25 cellular contexts compared by ENCODE assay signal in the genomic region with DNA sequence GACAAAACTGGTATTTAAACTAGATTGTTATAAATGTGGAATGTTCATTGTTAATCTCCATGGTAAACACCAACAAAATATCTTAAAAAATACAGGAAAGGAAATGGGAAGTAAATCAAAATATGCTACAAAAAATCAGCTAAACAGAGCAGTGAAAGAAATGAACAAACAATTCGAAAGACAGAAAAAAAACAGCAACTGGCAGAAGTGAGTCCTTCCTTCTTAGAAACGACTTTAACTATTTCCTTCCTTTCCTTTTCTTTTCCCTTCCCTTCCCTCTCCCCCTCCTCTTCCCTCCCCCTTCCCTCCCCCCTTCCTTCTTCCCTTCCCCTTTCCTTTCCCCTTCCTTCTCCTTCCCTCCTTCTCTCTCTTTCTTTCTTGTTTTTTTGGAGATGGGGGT. TPM values are rescaled to one million over a fixed set of nuclear protein-coding genes. Genes with fewer than 3 reads are reported as not detected.
"Had no signal": no experiment of that assay in that cellular context is flagged by ENCODE, and none has a peak within 500 bp of the region (broad histone marks: within the 10 kb centered on the region; RNA-seq: fewer than 3 reads in every experiment).

No MANE protein-coding gene starts in this region.

- H3K4me1 ChIP-seq: colonic mucosa, esophagus muscularis mucosa, foreskin keratinocyte, gastroesophageal sphincter, heart left ventricle, lower lobe of right lung had no signal

- H3K27me3 ChIP-seq: colonic mucosa, esophagus muscularis mucosa, foreskin keratinocyte, gastroesophageal sphincter, heart left ventricle, hepatocyte had no signal

- H3K4me3 ChIP-seq: colonic mucosa, esophagus muscularis mucosa, gastroesophageal sphincter, heart left ventricle, hepatocyte, lower lobe of right lung, mucosa of descending colon had no signal

- H3K27ac ChIP-seq: colonic mucosa, esophagus muscularis mucosa, foreskin keratinocyte, gastroesophageal sphincter, heart left ventricle, hepatocyte, lower lobe of right lung had no signal

- H3K4me1 Mint-ChIP-seq: mesothelial cell of epicardium had no signal

- H3K27ac Mint-ChIP-seq: dendritic cell treated with granulocyte-macrophage colony-stimulating factor and Interleukin-4, amounts not matched to agents 40 ng/mL and 50 ng/mL, for 4 days; mesothelial cell of epicardium had no signal

- H3K4me2 ChIP-seq: hepatocyte had no signal

- H3K9me3 ChIP-seq: colonic mucosa had no signal

- H3K36me3 ChIP-seq: colonic mucosa, lower lobe of right lung had no signal

- ATAC-seq: effector memory CD8-positive, alpha-beta T cell; foreskin keratinocyte; gastroesophageal sphincter; heart left ventricle; left colon; left lobe of liver; left ventricle myocardium superior; lower lobe of right lung; mucosa of descending colon had no signal

- H3K4me3 Mint-ChIP-seq: dendritic cell treated with granulocyte-macrophage colony-stimulating factor and Interleukin-4, amounts not matched to agents 40 ng/mL and 50 ng/mL, for 4 days; effector memory CD8-positive, alpha-beta T cell; immature natural killer cell; mesothelial cell of epicardium; naive B cell had no signal

- FAIRE-seq: endothelial cell of umbilical vein, frontal cortex, kidney had no signal

- DNase-seq: colonic mucosa; cortex of kidney; effector CD8-positive, alpha-beta T cell; effector memory CD8-positive, alpha-beta T cell; foreskin keratinocyte; heart left ventricle; hypothalamus; immature natural killer cell; islet precursor cell; kidney; kidney glomerular epithelial cell; left colon; left ventricle myocardium superior; lower lobe of right lung; mesenchymal stem cell; mucosa of descending colon; naive B cell had no signal

- H3K27me3 Mint-ChIP-seq: dendritic cell treated with granulocyte-macrophage colony-stimulating factor and Interleukin-4, amounts not matched to agents 40 ng/mL and 50 ng/mL, for 4 days; effector memory CD8-positive, alpha-beta T cell; naive B cell had no signal

RNA-seq across cellular contexts. Expression of a gene that starts 12.8 kb away (rescaled TPM):
- total RNA-seq: hepatocyte had no signal
- polyA plus RNA-seq: hepatocyte had no signal
